ENCODE assay signal across 13 cellular contexts in genomic region chr4:25670991-25671390, GRCh38. TPM values are rescaled to one million over a fixed set of nuclear protein-coding genes. Genes with fewer than 3 reads are reported as not detected.
A peak's percentile ranks its signal among the peaks of the same experiment; 100 is the strongest.
DNase-seq lines count a peak whose midpoint lies in the region; ATAC-seq and TF ChIP-seq lines count a peak whose summit lies in the region.
"Had no signal": no experiment of that assay in that cellular context is flagged by ENCODE, and none has a peak within 500 bp of the region (broad histone marks: within the 10 kb centered on the region; RNA-seq: fewer than 3 reads in every experiment).

No MANE protein-coding gene starts in this region.

- H3K4me1 ChIP-seq in osteoblast (ENCODE audit: insufficient read depth, low read length), result no peaks in the 10 kb centered on the region
- H3K4me1 ChIP-seq: HAP-1 had no signal

- no peaks in the 10 kb centered on the region for H4K20me1 ChIP-seq in osteoblast (ENCODE audit: insufficient read depth, low read length)

- H3K4me1 Mint-ChIP-seq in CD14-positive monocyte, result no peaks in the 10 kb centered on the region
- no peaks in the 10 kb centered on the region for H3K4me1 Mint-ChIP-seq in activated naive CD8-positive, alpha-beta T cell treated with anti-CD3 and anti-CD28 coated beads for 36 hours

- H3K4me3 Mint-ChIP-seq in CD14-positive monocyte, result no peak overlapping the region
- no peak overlapping the region for H3K4me3 Mint-ChIP-seq in activated naive CD8-positive, alpha-beta T cell treated with anti-CD3 and anti-CD28 coated beads for 36 hours
- H3K4me3 Mint-ChIP-seq: CD8-positive, alpha-beta T cell had no signal

- no peak overlapping the region for H3K27ac ChIP-seq in osteoblast (ENCODE audit: low read depth, low read length)

- H3K4me2 ChIP-seq in osteoblast (ENCODE audit: insufficient read depth, low read length), result no peak overlapping the region

- no peaks in the 10 kb centered on the region for H3K36me3 Mint-ChIP-seq in CD14-positive monocyte
- no peaks in the 10 kb centered on the region for H3K36me3 Mint-ChIP-seq in activated naive CD8-positive, alpha-beta T cell treated with anti-CD3 and anti-CD28 coated beads for 36 hours
- H3K36me3 Mint-ChIP-seq: CD8-positive, alpha-beta T cell had no signal

- DNase-seq in CD14-positive monocyte (ENCODE audit: low spot score) (peak; percentile 5), cerebellum (ENCODE audit: low spot score) (peak; percentile 79), osteoblast (ENCODE audit: insufficient read length, low spot score, missing footprints) (peak; percentile 11), NCI-H2196 treated with DMSO at 0.1 percent for 48 hours (lab: John Stamatoyannopoulos, UW; ENCODE audit: unreplicated experiment) (no peak)
- no peak for DNase-seq in activated naive CD8-positive, alpha-beta T cell treated with anti-CD3 and anti-CD28 coated beads for 36 hours
- DNase-seq: ACHN; Calu3; CD8-positive, alpha-beta T cell; DMS79 treated with DMSO at 0.1 percent for 48 hours had no signal

- no peak for TF ChIP-seq CTCF in CD14-positive monocyte (IDR thresholded peaks at IDR 0.05)
- no peak for TF ChIP-seq CTCF in osteoblast (IDR thresholded peaks at IDR 0.05; ENCODE audit: extremely low read depth, low read depth, low read length)

- H3K9me3 ChIP-seq in osteoblast (ENCODE audit: low read depth, low read length), result no peaks in the 10 kb centered on the region
- H3K9me3 ChIP-seq: HAP-1 had no signal

- no peak overlapping the region for H3K27ac Mint-ChIP-seq in CD14-positive monocyte
- no peak overlapping the region for H3K27ac Mint-ChIP-seq in activated naive CD8-positive, alpha-beta T cell treated with anti-CD3 and anti-CD28 coated beads for 36 hours
- H3K27ac Mint-ChIP-seq: CD8-positive, alpha-beta T cell had no signal

- H3K9me3 Mint-ChIP-seq in CD14-positive monocyte, result peaks cover 0 to 16% (median 4%) of the 10 kb centered on the region in 7 donors
- H3K9me3 Mint-ChIP-seq in activated naive CD8-positive, alpha-beta T cell treated with anti-CD3 and anti-CD28 coated beads for 36 hours, result no peaks in the 10 kb centered on the region
- H3K9me3 Mint-ChIP-seq: CD8-positive, alpha-beta T cell had no signal

- no peaks in the 10 kb centered on the region for H3K36me3 ChIP-seq in osteoblast (ENCODE audit: insufficient read depth, low read length)
- H3K36me3 ChIP-seq: HAP-1 had no signal

- H3K79me2 ChIP-seq in osteoblast (ENCODE audit: insufficient read depth, low read length), result no peaks in the 10 kb centered on the region

- no peak for ATAC-seq in GM21723 (IDR thresholded peaks at IDR 0.05; ENCODE audit: unreplicated experiment)
- ATAC-seq: CD8-positive, alpha-beta T cell; GM12878 had no signal

- H2AFZ ChIP-seq in osteoblast (ENCODE audit: low read length), result no peak overlapping the region

- intact Hi-C loops in CD14-positive monocyte (cut with micrococcal nuclease), result no loop called here

- H3K4me3 ChIP-seq in osteoblast (ENCODE audit: insufficient read depth, low read length), result no peak overlapping the region
- H3K4me3 ChIP-seq: GM12878, HAP-1 had no signal

- peaks cover 9% of the 10 kb centered on the region for H3K27me3 ChIP-seq in osteoblast (ENCODE audit: insufficient read depth, low read length)

- peaks cover 4 to 9% (median 6%) of the 10 kb centered on the region in 3 donors for H3K27me3 Mint-ChIP-seq in CD14-positive monocyte (ENCODE audit: low read depth in 3 of 3)
- peaks cover 3% of the 10 kb centered on the region for H3K27me3 Mint-ChIP-seq in activated naive CD8-positive, alpha-beta T cell treated with anti-CD3 and anti-CD28 coated beads for 36 hours

RNA-seq across cellular contexts. Expression of gene SLC34A2, which starts 15.3 kb away (rescaled TPM):
- not detected for polyA plus RNA-seq in CD14-positive monocyte
- total RNA-seq in cerebellum, result 0.54 TPM
- not detected in 2 replicates for total RNA-seq in osteoblast
- not detected for total RNA-seq in activated naive CD8-positive, alpha-beta T cell treated with anti-CD3 and anti-CD28 coated beads for 36 hours
- total RNA-seq: CD8-positive, alpha-beta T cell; HT-29 had no signal

Comparison
In these comparisons a context has a peak if more than half of its experiments do, and no peak if none do; other contexts are left out.
1. DNase-seq: peak in CD14-positive monocyte (single experiment), cerebellum (single experiment) and osteoblast (single experiment); none in activated naive CD8-positive, alpha-beta T cell treated with anti-CD3 and anti-CD28 coated beads for 36 hours (single experiment) and NCI-H2196 treated with DMSO at 0.1 percent for 48 hours (single experiment).